ENCODE assay signal across 2 cellular contexts in the genomic region with DNA sequence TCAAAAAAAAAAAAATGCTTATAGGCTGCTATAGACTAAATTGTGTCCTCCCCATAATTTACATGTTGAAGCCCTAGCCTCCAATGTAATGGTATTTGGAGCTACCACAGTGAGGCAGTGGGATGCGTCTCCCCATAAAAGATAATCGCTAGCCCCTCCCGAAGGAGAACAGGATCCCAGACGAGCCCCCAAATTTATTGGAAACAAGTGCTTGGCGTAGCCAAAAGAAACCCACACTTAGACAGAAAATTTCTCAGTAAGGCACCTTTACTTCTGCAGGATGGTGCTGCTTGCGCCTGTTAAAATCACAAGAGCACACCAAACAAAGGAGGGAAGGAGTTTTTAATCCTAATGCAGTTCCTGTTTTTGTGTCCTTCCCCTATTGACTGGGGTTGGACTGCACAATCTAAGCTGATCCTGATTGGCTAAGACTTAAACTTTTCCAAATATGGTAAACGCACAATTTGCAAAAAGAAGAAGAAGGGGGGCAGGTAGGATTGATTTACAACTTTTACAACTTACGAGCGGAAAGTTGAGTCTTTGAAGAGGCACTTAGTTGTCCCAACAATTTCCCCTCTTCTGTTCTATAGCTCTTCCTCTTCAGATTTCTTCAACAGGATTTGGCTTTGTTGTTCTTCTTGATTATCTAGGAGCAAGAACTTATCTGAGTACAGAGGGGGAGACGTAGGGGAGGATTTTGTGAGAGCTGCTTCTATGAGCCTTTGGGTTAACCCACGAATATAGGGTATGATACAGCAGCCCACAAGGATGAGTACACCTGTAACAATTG.
TF ChIP-seq lines count a peak whose summit lies in the region.

No MANE protein-coding gene starts in this region.

TF ChIP-seq in GM23338, 12 proteins besides CTCF, POLR2A, EP300 and RAD21 (continued from another document):
- no peak for TF ChIP-seq CREB1 (CRISPR knock-in tag; IDR thresholded peaks at IDR 0.05; ENCODE audit: low read depth)
- no peak for TF ChIP-seq STAT1 (IDR thresholded peaks at IDR 0.05; ENCODE audit: unreplicated experiment)
- no peak for TF ChIP-seq JUNB (IDR thresholded peaks at IDR 0.05; ENCODE audit: unreplicated experiment)
- no peak for TF ChIP-seq POLR2AphosphoS5 (IDR thresholded peaks at IDR 0.05; ENCODE audit: low read depth)
TF ChIP-seq in GM23338: peak in this region for 0.

TF ChIP-seq in K562, 482 proteins besides CTCF, POLR2A, EP300 and RAD21 (continued from another document and continues in another):
- TF ChIP-seq, protein P1, sequence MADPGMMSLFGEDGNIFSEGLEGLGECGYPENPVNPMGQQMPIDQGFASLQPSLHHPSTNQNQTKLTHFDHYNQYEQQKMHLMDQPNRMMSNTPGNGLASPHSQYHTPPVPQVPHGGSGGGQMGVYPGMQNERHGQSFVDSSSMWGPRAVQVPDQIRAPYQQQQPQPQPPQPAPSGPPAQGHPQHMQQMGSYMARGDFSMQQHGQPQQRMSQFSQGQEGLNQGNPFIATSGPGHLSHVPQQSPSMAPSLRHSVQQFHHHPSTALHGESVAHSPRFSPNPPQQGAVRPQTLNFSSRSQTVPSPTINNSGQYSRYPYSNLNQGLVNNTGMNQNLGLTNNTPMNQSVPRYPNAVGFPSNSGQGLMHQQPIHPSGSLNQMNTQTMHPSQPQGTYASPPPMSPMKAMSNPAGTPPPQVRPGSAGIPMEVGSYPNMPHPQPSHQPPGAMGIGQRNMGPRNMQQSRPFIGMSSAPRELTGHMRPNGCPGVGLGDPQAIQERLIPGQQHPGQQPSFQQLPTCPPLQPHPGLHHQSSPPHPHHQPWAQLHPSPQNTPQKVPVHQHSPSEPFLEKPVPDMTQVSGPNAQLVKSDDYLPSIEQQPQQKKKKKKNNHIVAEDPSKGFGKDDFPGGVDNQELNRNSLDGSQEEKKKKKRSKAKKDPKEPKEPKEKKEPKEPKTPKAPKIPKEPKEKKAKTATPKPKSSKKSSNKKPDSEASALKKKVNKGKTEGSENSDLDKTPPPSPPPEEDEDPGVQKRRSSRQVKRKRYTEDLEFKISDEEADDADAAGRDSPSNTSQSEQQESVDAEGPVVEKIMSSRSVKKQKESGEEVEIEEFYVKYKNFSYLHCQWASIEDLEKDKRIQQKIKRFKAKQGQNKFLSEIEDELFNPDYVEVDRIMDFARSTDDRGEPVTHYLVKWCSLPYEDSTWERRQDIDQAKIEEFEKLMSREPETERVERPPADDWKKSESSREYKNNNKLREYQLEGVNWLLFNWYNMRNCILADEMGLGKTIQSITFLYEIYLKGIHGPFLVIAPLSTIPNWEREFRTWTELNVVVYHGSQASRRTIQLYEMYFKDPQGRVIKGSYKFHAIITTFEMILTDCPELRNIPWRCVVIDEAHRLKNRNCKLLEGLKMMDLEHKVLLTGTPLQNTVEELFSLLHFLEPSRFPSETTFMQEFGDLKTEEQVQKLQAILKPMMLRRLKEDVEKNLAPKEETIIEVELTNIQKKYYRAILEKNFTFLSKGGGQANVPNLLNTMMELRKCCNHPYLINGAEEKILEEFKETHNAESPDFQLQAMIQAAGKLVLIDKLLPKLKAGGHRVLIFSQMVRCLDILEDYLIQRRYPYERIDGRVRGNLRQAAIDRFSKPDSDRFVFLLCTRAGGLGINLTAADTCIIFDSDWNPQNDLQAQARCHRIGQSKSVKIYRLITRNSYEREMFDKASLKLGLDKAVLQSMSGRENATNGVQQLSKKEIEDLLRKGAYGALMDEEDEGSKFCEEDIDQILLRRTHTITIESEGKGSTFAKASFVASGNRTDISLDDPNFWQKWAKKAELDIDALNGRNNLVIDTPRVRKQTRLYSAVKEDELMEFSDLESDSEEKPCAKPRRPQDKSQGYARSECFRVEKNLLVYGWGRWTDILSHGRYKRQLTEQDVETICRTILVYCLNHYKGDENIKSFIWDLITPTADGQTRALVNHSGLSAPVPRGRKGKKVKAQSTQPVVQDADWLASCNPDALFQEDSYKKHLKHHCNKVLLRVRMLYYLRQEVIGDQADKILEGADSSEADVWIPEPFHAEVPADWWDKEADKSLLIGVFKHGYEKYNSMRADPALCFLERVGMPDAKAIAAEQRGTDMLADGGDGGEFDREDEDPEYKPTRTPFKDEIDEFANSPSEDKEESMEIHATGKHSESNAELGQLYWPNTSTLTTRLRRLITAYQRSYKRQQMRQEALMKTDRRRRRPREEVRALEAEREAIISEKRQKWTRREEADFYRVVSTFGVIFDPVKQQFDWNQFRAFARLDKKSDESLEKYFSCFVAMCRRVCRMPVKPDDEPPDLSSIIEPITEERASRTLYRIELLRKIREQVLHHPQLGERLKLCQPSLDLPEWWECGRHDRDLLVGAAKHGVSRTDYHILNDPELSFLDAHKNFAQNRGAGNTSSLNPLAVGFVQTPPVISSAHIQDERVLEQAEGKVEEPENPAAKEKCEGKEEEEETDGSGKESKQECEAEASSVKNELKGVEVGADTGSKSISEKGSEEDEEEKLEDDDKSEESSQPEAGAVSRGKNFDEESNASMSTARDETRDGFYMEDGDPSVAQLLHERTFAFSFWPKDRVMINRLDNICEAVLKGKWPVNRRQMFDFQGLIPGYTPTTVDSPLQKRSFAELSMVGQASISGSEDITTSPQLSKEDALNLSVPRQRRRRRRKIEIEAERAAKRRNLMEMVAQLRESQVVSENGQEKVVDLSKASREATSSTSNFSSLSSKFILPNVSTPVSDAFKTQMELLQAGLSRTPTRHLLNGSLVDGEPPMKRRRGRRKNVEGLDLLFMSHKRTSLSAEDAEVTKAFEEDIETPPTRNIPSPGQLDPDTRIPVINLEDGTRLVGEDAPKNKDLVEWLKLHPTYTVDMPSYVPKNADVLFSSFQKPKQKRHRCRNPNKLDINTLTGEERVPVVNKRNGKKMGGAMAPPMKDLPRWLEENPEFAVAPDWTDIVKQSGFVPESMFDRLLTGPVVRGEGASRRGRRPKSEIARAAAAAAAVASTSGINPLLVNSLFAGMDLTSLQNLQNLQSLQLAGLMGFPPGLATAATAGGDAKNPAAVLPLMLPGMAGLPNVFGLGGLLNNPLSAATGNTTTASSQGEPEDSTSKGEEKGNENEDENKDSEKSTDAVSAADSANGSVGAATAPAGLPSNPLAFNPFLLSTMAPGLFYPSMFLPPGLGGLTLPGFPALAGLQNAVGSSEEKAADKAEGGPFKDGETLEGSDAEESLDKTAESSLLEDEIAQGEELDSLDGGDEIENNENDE (IDR thresholded peaks at IDR 0.05; ENCODE audit: low read depth, low read length), result no peak
- TF ChIP-seq NR2C2 (CRISPR knock-in tag; IDR thresholded peaks at IDR 0.05), result no peak
- peak; percentile 58; the same call in 1 of the 2 replicates for TF ChIP-seq NR2C2 (tag; IDR thresholded peaks at IDR 0.05)
- TF ChIP-seq TAL1 (IDR thresholded peaks at IDR 0.05), result no peak
- no peak for TF ChIP-seq ZBED1 (IDR thresholded peaks at IDR 0.05)
- TF ChIP-seq, protein P2, sequence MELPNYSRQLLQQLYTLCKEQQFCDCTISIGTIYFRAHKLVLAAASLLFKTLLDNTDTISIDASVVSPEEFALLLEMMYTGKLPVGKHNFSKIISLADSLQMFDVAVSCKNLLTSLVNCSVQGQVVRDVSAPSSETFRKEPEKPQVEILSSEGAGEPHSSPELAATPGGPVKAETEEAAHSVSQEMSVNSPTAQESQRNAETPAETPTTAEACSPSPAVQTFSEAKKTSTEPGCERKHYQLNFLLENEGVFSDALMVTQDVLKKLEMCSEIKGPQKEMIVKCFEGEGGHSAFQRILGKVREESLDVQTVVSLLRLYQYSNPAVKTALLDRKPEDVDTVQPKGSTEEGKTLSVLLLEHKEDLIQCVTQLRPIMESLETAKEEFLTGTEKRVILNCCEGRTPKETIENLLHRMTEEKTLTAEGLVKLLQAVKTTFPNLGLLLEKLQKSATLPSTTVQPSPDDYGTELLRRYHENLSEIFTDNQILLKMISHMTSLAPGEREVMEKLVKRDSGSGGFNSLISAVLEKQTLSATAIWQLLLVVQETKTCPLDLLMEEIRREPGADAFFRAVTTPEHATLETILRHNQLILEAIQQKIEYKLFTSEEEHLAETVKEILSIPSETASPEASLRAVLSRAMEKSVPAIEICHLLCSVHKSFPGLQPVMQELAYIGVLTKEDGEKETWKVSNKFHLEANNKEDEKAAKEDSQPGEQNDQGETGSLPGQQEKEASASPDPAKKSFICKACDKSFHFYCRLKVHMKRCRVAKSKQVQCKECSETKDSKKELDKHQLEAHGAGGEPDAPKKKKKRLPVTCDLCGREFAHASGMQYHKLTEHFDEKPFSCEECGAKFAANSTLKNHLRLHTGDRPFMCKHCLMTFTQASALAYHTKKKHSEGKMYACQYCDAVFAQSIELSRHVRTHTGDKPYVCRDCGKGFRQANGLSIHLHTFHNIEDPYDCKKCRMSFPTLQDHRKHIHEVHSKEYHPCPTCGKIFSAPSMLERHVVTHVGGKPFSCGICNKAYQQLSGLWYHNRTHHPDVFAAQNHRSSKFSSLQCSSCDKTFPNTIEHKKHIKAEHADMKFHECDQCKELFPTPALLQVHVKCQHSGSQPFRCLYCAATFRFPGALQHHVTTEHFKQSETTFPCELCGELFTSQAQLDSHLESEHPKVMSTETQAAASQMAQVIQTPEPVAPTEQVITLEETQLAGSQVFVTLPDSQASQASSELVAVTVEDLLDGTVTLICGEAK (IDR thresholded peaks at IDR 0.05), result no peak
- TF ChIP-seq, protein P2 (CRISPR knock-in tag; IDR thresholded peaks at IDR 0.05), result no peak
- TF ChIP-seq ZNF507 (tag; conservative IDR thresholded peaks at IDR 0.05), result no peak
- TF ChIP-seq SMARCA4 (IDR thresholded peaks at IDR 0.05), result peak; percentile 57
- TF ChIP-seq, protein P3, sequence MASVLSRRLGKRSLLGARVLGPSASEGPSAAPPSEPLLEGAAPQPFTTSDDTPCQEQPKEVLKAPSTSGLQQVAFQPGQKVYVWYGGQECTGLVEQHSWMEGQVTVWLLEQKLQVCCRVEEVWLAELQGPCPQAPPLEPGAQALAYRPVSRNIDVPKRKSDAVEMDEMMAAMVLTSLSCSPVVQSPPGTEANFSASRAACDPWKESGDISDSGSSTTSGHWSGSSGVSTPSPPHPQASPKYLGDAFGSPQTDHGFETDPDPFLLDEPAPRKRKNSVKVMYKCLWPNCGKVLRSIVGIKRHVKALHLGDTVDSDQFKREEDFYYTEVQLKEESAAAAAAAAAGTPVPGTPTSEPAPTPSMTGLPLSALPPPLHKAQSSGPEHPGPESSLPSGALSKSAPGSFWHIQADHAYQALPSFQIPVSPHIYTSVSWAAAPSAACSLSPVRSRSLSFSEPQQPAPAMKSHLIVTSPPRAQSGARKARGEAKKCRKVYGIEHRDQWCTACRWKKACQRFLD (CRISPR knock-in tag; IDR thresholded peaks at IDR 0.05), result peak; percentile 65; the same call in 1 of the 2 replicates
- TF ChIP-seq XRCC3 (IDR thresholded peaks at IDR 0.05), result no peak
- TF ChIP-seq, protein P4, sequence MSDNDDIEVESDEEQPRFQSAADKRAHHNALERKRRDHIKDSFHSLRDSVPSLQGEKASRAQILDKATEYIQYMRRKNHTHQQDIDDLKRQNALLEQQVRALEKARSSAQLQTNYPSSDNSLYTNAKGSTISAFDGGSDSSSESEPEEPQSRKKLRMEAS (CRISPR knock-in tag; IDR thresholded peaks at IDR 0.05), result no peak
- no peak for TF ChIP-seq PTBP1 (IDR thresholded peaks at IDR 0.05; ENCODE audit: low read depth, low read length)
- TF ChIP-seq TAF7 (tag; IDR thresholded peaks at IDR 0.05), result peak; percentile 57; the same call in 1 of the 2 replicates
- TF ChIP-seq, protein P5, sequence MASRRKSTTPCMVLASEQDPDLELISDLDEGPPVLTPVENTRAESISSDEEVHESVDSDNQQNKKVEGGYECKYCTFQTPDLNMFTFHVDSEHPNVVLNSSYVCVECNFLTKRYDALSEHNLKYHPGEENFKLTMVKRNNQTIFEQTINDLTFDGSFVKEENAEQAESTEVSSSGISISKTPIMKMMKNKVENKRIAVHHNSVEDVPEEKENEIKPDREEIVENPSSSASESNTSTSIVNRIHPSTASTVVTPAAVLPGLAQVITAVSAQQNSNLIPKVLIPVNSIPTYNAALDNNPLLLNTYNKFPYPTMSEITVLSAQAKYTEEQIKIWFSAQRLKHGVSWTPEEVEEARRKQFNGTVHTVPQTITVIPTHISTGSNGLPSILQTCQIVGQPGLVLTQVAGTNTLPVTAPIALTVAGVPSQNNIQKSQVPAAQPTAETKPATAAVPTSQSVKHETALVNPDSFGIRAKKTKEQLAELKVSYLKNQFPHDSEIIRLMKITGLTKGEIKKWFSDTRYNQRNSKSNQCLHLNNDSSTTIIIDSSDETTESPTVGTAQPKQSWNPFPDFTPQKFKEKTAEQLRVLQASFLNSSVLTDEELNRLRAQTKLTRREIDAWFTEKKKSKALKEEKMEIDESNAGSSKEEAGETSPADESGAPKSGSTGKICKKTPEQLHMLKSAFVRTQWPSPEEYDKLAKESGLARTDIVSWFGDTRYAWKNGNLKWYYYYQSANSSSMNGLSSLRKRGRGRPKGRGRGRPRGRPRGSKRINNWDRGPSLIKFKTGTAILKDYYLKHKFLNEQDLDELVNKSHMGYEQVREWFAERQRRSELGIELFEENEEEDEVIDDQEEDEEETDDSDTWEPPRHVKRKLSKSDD (conservative IDR thresholded peaks at IDR 0.05; ENCODE audit: low read length), result no peak
- TF ChIP-seq KAT7 (CRISPR knock-in tag; IDR thresholded peaks at IDR 0.05; ENCODE audit: borderline replicate concordance), result peak; percentile 17; the same call in 1 of the 2 replicates
